ENCODE assay signal across 9 cellular contexts in genomic region chr12:16348435-16349131, GRCh38. TPM values are rescaled to one million over a fixed set of nuclear protein-coding genes. Genes with fewer than 3 reads are reported as not detected.
A peak's percentile ranks its signal among the peaks of the same experiment; 100 is the strongest.
DNase-seq lines count a peak whose midpoint lies in the region; ATAC-seq and FAIRE-seq lines count a peak whose summit lies in the region.
"Had no signal": no experiment of that assay in that cellular context is flagged by ENCODE, and none has a peak within 500 bp of the region (broad histone marks: within the 10 kb centered on the region; RNA-seq: fewer than 3 reads in every experiment).

No MANE protein-coding gene starts in this region.

- peaks cover 11% of the 10 kb centered on the region for H3K4me1 ChIP-seq in muscle layer of colon (ENCODE audit: insufficient read depth, low read length)

- no peak for FAIRE-seq in RCC 7860 (lab: Jason Lieb, UNC)
- FAIRE-seq: endometrium had no signal

- H3K27me3 ChIP-seq in muscle layer of colon (ENCODE audit: control insufficient read depth in 1 of 2, insufficient read depth in 2 of 2, low read length in 2 of 2), result no peaks in the 10 kb centered on the region

- no peaks in the 10 kb centered on the region for H3K9me3 ChIP-seq in muscle layer of colon (ENCODE audit: low read length)

- peak overlapping the region; percentile 41 for H3K9ac ChIP-seq in muscle layer of colon (ENCODE audit: low read length)

- H3K27ac ChIP-seq in cingulate gyrus (ENCODE audit: low read depth, low read length) (peak overlapping the region; percentile 58), muscle layer of colon (ENCODE audit: low read depth, low read length) (peak overlapping the region; percentile 35)

- peak; percentile 37 for DNase-seq in Daoy (ENCODE audit: low read depth)
- no peak for DNase-seq in posterior vena cava (ENCODE audit: low spot score)
- no peak for DNase-seq in stimulated activated naive CD4-positive, alpha-beta T cell treated with Interleukin-2 at 50 U/mL for 16 hours (lab: John Stamatoyannopoulos, UW)
- no peak for DNase-seq in RCC 7860 (ENCODE audit: low spot score)

- intact Hi-C loops in posterior vena cava (cut with DNase I), result no loop called here

- no peaks in the 10 kb centered on the region for H3K36me3 ChIP-seq in muscle layer of colon (ENCODE audit: insufficient read depth, low read length)

- H3K4me3 ChIP-seq in muscle layer of colon (ENCODE audit: low read depth in 1 of 2, low read length in 2 of 2), result peak overlapping the region in 1 of 2 donors; percentile 76

- ATAC-seq in HG03108 (IDR thresholded peaks at IDR 0.05; ENCODE audit: unreplicated experiment), result peak; percentile 56
- no peak for ATAC-seq in GM18858 (IDR thresholded peaks at IDR 0.05; ENCODE audit: unreplicated experiment)

RNA-seq across cellular contexts. Expression of gene MGST1, which starts 1.1 kb away (rescaled TPM):
- total RNA-seq in Daoy (2014; rRNA removed; shearing (Covaris generic)), result 44.5 and 56.7 TPM in 2 replicates
- total RNA-seq in posterior vena cava, result 100 to 1,000 TPM; 110 to 169 TPM
